In genomic region chr10:86668297-86669165, GRCh38 we compare ENCODE assay signal across 9 cellular contexts. TPM values are rescaled to one million over a fixed set of nuclear protein-coding genes. Genes with fewer than 3 reads are reported as not detected.
DNase-seq lines count a peak whose midpoint lies in the region; ATAC-seq and TF ChIP-seq lines count a peak whose summit lies in the region.
"Had no signal": no experiment of that assay in that cellular context is flagged by ENCODE, and none has a peak within 500 bp of the region (broad histone marks: within the 10 kb centered on the region; RNA-seq: fewer than 3 reads in every experiment).

A gene with protein sequence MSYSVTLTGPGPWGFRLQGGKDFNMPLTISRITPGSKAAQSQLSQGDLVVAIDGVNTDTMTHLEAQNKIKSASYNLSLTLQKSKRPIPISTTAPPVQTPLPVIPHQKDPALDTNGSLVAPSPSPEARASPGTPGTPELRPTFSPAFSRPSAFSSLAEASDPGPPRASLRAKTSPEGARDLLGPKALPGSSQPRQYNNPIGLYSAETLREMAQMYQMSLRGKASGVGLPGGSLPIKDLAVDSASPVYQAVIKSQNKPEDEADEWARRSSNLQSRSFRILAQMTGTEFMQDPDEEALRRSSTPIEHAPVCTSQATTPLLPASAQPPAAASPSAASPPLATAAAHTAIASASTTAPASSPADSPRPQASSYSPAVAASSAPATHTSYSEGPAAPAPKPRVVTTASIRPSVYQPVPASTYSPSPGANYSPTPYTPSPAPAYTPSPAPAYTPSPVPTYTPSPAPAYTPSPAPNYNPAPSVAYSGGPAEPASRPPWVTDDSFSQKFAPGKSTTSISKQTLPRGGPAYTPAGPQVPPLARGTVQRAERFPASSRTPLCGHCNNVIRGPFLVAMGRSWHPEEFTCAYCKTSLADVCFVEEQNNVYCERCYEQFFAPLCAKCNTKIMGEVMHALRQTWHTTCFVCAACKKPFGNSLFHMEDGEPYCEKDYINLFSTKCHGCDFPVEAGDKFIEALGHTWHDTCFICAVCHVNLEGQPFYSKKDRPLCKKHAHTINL (plus strand): TSS chr10:86668511. CDS start chr10:86668692, 181 bp downstream.

- peak within 1 kb of the TSS in 2 of 11 experiments; percentile 18 to 23; a peak in 2 of 22 replicates for H3K9ac ChIP-seq in BLaER1 treated with 17β-estradiol and CSF1 and Interleukin-3, amounts not matched to agents 10 nM and 100 nM

- H3K27me3 ChIP-seq in BLaER1 treated with 17β-estradiol and CSF1 and Interleukin-3, amounts not matched to agents 10 nM and 100 nM = peaks cover 0 to 6% (median 0%) of the 10 kb centered on the region in 11 experiments; a peak in 1 of 22 replicates
- no peaks in the 10 kb centered on the region for H3K27me3 ChIP-seq in H7 (ENCODE audit: control insufficient read depth, insufficient read depth, low read length)
- H3K27me3 ChIP-seq in thoracic aorta (replicated peaks; ENCODE audit: insufficient read depth) = no peaks in the 10 kb centered on the region

- intact Hi-C loops in Right ventricle myocardium superior (cut with DNase I) = no loop called here

- TF ChIP-seq POLR2A in GM18505 (IDR thresholded peaks at IDR 0.05; ENCODE audit: borderline replicate concordance, extremely low read depth, insufficient read depth, insufficient read length) = no peak

- ATAC-seq in Right ventricle myocardium superior (ENCODE audit: poor library complexity) (peak; percentile 35), thoracic aorta (ENCODE audit: insufficient number of reproducible peaks, low FRiP score, low read depth) (peak; percentile 81), HG02884 (IDR thresholded peaks at IDR 0.05; ENCODE audit: unreplicated experiment) (no peak), GM18505 (IDR thresholded peaks at IDR 0.05; ENCODE audit: unreplicated experiment) (no peak)

- H3K4me1 ChIP-seq in BLaER1 treated with 17β-estradiol and CSF1 and Interleukin-3, amounts not matched to agents 10 nM and 100 nM = peaks cover 17 to 90% (median 83%) of the 10 kb centered on the region in 10 experiments
- peaks cover 29 to 70% of the 10 kb centered on the region in 2 donors for H3K4me1 ChIP-seq in thoracic aorta (ENCODE audit: control insufficient read depth in 1 of 2, low read depth in 2 of 2)

- no peak for TF ChIP-seq CTCF in thoracic aorta (IDR thresholded peaks at IDR 0.05)

- peak within 1 kb of the TSS; percentile 42 to 93 (median 77) for H3K4me2 ChIP-seq in BLaER1 treated with 17β-estradiol and CSF1 and Interleukin-3, amounts not matched to agents 10 nM and 100 nM

- H3K9me3 ChIP-seq in BLaER1 treated with 17β-estradiol and CSF1 and Interleukin-3, amounts not matched to agents 10 nM and 100 nM (replicated peaks in 1 of 11) = no peaks in the 10 kb centered on the region
- no peaks in the 10 kb centered on the region for H3K9me3 ChIP-seq in thoracic aorta

- 0 out of 22 replicates have a peak within 1 kb of the TSS, but pooled peaks of 1 of the 11 experiments have one; percentile 6 for H3K27ac ChIP-seq in BLaER1 treated with 17β-estradiol and CSF1 and Interleukin-3, amounts not matched to agents 10 nM and 100 nM
- peak within 1 kb of the TSS; percentile 85 to 94 for H3K27ac ChIP-seq in thoracic aorta
- H3K27ac ChIP-seq: VCaP had no signal

- DNase-seq in H7 = peak; percentile 73
- DNase-seq in NCI-H345 treated with DMSO at 0.1 percent for 48 hours (lab: John Stamatoyannopoulos, UW; ENCODE audit: unreplicated experiment) = peak; percentile 24
- peak; percentile 84 for DNase-seq in Right ventricle myocardium superior
- DNase-seq in thoracic aorta (ENCODE audit: low spot score) = peak; percentile 55
- no peak for DNase-seq in OCI-M2 (lab: John Stamatoyannopoulos, UW; ENCODE audit: unreplicated experiment)

- no peaks in the 10 kb centered on the region for H3K36me3 ChIP-seq in BLaER1 treated with 17β-estradiol and CSF1 and Interleukin-3, amounts not matched to agents 10 nM and 100 nM
- H3K36me3 ChIP-seq in H7 (replicated peaks; ENCODE audit: control insufficient read depth, insufficient read depth, low read length) (no peaks in the 10 kb centered on the region), thoracic aorta (no peaks in the 10 kb centered on the region)

- peaks cover 0 to 36% (median 0%) of the 10 kb centered on the region in 11 experiments; a peak in 5 of 22 replicates for H4K20me1 ChIP-seq in BLaER1 treated with 17β-estradiol and CSF1 and Interleukin-3, amounts not matched to agents 10 nM and 100 nM

- no peak within 1 kb of the TSS for H3K4me3 ChIP-seq in BLaER1 treated with 17β-estradiol and CSF1 and Interleukin-3, amounts not matched to agents 10 nM and 100 nM
- H3K4me3 ChIP-seq in H7 (ENCODE audit: insufficient read depth, low read depth, low read length) (no peak within 1 kb of the TSS), thoracic aorta (peak within 1 kb of the TSS; percentile 72)

RNA-seq across cellular contexts. Expression of the gene that starts here (rescaled TPM):
- total RNA-seq in H7 (2014; rRNA removed; shearing (Covaris generic)) = 0.03 and 0.30 TPM in 2 replicates
- total RNA-seq in Right ventricle myocardium superior (1,375 TPM), thoracic aorta (10 to 100 TPM; 59.5 to 63.8 TPM)

Comparison
In these comparisons a context has a peak if more than half of its experiments do, and no peak if none do; other contexts are left out.
1. RNA of the gene that starts here (total RNA-seq): 1,375 TPM in Right ventricle myocardium superior (single experiment) and 59.5 to 63.8 TPM in thoracic aorta; 0.03 to 0.30 TPM in H7; every median in the first group is over 10 times any median in the second.
2. RNA of the gene that starts here (total RNA-seq): 1,375 TPM in Right ventricle myocardium superior (single experiment); 59.5 to 63.8 TPM in thoracic aorta; every median in the first group is over 10 times any median in the second.
3. Peak in DNase-seq in H7; RNA of the gene not detected or under 1 TPM.
4. ATAC-seq: peak in Right ventricle myocardium superior (single experiment) and thoracic aorta (single experiment); none in HG02884 (single experiment) and GM18505 (single experiment).